22 cellular contexts compared by ENCODE assay signal in the genomic region with DNA sequence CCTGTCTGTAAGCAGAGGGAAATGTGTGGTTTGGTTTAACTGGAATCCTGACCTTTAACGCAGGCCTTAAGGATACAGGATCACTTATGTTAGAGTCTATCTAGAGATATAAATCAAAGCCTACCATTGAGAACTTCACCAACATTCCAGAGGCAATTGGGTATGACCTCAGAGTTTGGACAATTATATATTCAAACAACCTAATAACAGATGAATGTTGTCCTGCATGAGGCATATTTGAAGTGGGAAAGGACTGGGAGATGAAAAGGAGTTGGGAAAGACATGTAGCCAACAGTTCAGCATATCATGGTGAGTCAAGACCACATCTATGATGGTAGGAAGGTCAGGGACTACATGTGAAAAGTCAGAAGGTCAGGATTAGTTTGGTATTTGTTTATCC.
DNase-seq lines count a peak whose midpoint lies in the region; ATAC-seq and TF ChIP-seq lines count a peak whose summit lies in the region.
"Had no signal": no experiment of that assay in that cellular context is flagged by ENCODE, and none has a peak within 500 bp of the region (broad histone marks: within the 10 kb centered on the region; RNA-seq: fewer than 3 reads in every experiment).

No MANE protein-coding gene starts in this region.

- DNase-seq in HCEC 1CT = peak; percentile 17
- DNase-seq in SK-MEL-5 (ENCODE audit: low read depth, low spot score) = peak; percentile 100
- no peak for DNase-seq in dorsolateral prefrontal cortex
- DNase-seq in kidney tubule cell (ENCODE audit: low spot score) = peak; percentile 23
- no peak for DNase-seq in type B pancreatic cell (ENCODE audit: extremely low spot score, unreplicated experiment)
- DNase-seq in Caco-2 = no peak
- DNase-seq: activated CD4-positive, alpha-beta T cell treated with anti-CD3 and anti-CD28 coated beads for 36 hours; activated CD8-positive, alpha-beta memory T cell treated with anti-CD3 and anti-CD28 coated beads, Interleukin-2, amount 50 U/mL, for 48 hours; activated CD8-positive, alpha-beta T cell treated with anti-CD3 and anti-CD28 coated beads for 36 hours; activated naive CD4-positive, alpha-beta T cell treated with anti-CD3 and anti-CD28 coated beads, Interleukin-2, amount 50 U/mL, for 16 hours; amniotic stem cell; CD8-positive, alpha-beta memory T cell; effector CD8-positive, alpha-beta T cell; GDM1; MG63; NCI-H526; nephron progenitor cell; SHP77 had no signal

- CTCF ChIA-PET in Caco-2 (lab: Charles Lee) = no interaction called here

- in situ Hi-C loops in SK-MEL-5 (cut with HindIII; ENCODE audit: low pct_unique_long_range_greater_than_20kb, low sequenced_read_pairs) = no loop called here

- H3K9me3 Mint-ChIP-seq in type B pancreatic cell (no peaks in the 10 kb centered on the region), Caco-2 (ENCODE audit: unreplicated experiment) (no peaks in the 10 kb centered on the region)
- H3K9me3 Mint-ChIP-seq: activated CD8-positive, alpha-beta T cell treated with anti-CD3 and anti-CD28 coated beads for 36 hours; nephron progenitor cell; stimulated activated effector memory CD8-positive, alpha-beta T cell treated with anti-CD3 and anti-CD28 coated beads, Interleukin-12 subunit alpha, Interleukin-12 subunit beta, amount 100 ng/mL, for 72 hours had no signal

- H3K4me3 Mint-ChIP-seq in type B pancreatic cell = no peak overlapping the region
- no peak overlapping the region for H3K4me3 Mint-ChIP-seq in Caco-2 (ENCODE audit: unreplicated experiment)
- H3K4me3 Mint-ChIP-seq: activated CD4-positive, alpha-beta T cell treated with anti-CD3 and anti-CD28 coated beads for 36 hours; activated CD8-positive, alpha-beta T cell treated with anti-CD3 and anti-CD28 coated beads for 36 hours; CD8-positive, alpha-beta memory T cell; nephron progenitor cell; stimulated activated effector memory CD8-positive, alpha-beta T cell treated with anti-CD3 and anti-CD28 coated beads, Interleukin-12 subunit alpha, Interleukin-12 subunit beta, amount 100 ng/mL, for 72 hours had no signal

- H3K27me3 ChIP-seq in dorsolateral prefrontal cortex = no peaks in the 10 kb centered on the region
- H3K27me3 ChIP-seq in Caco-2 (replicated peaks; ENCODE audit: control insufficient read depth, insufficient read depth, low read length) = no peaks in the 10 kb centered on the region
- H3K27me3 ChIP-seq: MG63 had no signal

- H3K4me1 ChIP-seq in Caco-2 = no peaks in the 10 kb centered on the region

- no peaks in the 10 kb centered on the region for H3K36me3 ChIP-seq in Caco-2 (ENCODE audit: control insufficient read depth, insufficient read depth, low read length)
- H3K36me3 ChIP-seq: MG63 had no signal

- H3K36me3 Mint-ChIP-seq in type B pancreatic cell (peaks cover 25% of the 10 kb centered on the region), Caco-2 (ENCODE audit: insufficient read depth, unreplicated experiment) (no peaks in the 10 kb centered on the region)
- H3K36me3 Mint-ChIP-seq: CD8-positive, alpha-beta memory T cell; stimulated activated effector memory CD8-positive, alpha-beta T cell treated with anti-CD3 and anti-CD28 coated beads, Interleukin-12 subunit alpha, Interleukin-12 subunit beta, amount 100 ng/mL, for 72 hours had no signal

- intact Hi-C loops in dorsolateral prefrontal cortex (cut with DNase I) = loop anchor here in 1 of 2 donors (2.0 to 10.0 kb wide), 2 partner anchors 73 to 483 kb away; no protein-coding TSS in a partner anchor
- intact Hi-C loops in Caco-2 (cut with micrococcal nuclease; ENCODE audit: unreplicated experiment) = no loop called here

- no TSS peak for BruUV-seq in Caco-2 (replicated peaks; lab: Mats Ljungman, UMichigan)

- H3K27ac ChIP-seq in dorsolateral prefrontal cortex = peak overlapping the region in 34 of 59 donors; percentile 3 to 84 (median 66)

- POLR2A ChIA-PET in Caco-2 (lab: Charles Lee) = no interaction called here

- H3K27me3 Mint-ChIP-seq in type B pancreatic cell (no peaks in the 10 kb centered on the region), Caco-2 (ENCODE audit: insufficient read depth, unreplicated experiment) (no peaks in the 10 kb centered on the region)
- H3K27me3 Mint-ChIP-seq: activated CD4-positive, alpha-beta T cell treated with anti-CD3 and anti-CD28 coated beads for 36 hours; activated CD8-positive, alpha-beta T cell treated with anti-CD3 and anti-CD28 coated beads for 36 hours had no signal

- no peak for ATAC-seq in HG03175 (IDR thresholded peaks at IDR 0.05; ENCODE audit: unreplicated experiment)
- ATAC-seq in HG02623 (IDR thresholded peaks at IDR 0.05; ENCODE audit: unreplicated experiment) = no peak
- ATAC-seq: activated CD8-positive, alpha-beta T cell treated with anti-CD3 and anti-CD28 coated beads for 36 hours; K562 had no signal

- no peak overlapping the region for H3K27ac Mint-ChIP-seq in type B pancreatic cell
- H3K27ac Mint-ChIP-seq in Caco-2 (ENCODE audit: unreplicated experiment) = no peak overlapping the region
- H3K27ac Mint-ChIP-seq: activated CD8-positive, alpha-beta T cell treated with anti-CD3 and anti-CD28 coated beads for 36 hours; CD8-positive, alpha-beta memory T cell; stimulated activated effector memory CD8-positive, alpha-beta T cell treated with anti-CD3 and anti-CD28 coated beads, Interleukin-12 subunit alpha, Interleukin-12 subunit beta, amount 100 ng/mL, for 72 hours had no signal

- H3K4me3 ChIP-seq in dorsolateral prefrontal cortex (no peak overlapping the region), Caco-2 (ENCODE audit: low read depth, low read length) (no peak overlapping the region)
- H3K4me3 ChIP-seq: K562, MG63 had no signal

- peaks cover 14% of the 10 kb centered on the region for H3K4me1 Mint-ChIP-seq in type B pancreatic cell (ENCODE audit: unreplicated experiment)
- no peaks in the 10 kb centered on the region for H3K4me1 Mint-ChIP-seq in Caco-2 (ENCODE audit: low read depth, unreplicated experiment)
- H3K4me1 Mint-ChIP-seq: CD8-positive, alpha-beta memory T cell; stimulated activated effector memory CD8-positive, alpha-beta T cell treated with anti-CD3 and anti-CD28 coated beads, Interleukin-12 subunit alpha, Interleukin-12 subunit beta, amount 100 ng/mL, for 72 hours had no signal

- no peaks in the 10 kb centered on the region for H3K9me3 ChIP-seq in Caco-2
- H3K9me3 ChIP-seq: MG63 had no signal

- TF ChIP-seq CTCF in dorsolateral prefrontal cortex (IDR thresholded peaks at IDR 0.05 in 54 of 56, conservative IDR thresholded peaks at IDR 0.05 in 2 of 56; ENCODE audit: low read depth in 1 of 56, partially characterized antibody in 56 of 56) = no peak
- TF ChIP-seq CTCF in type B pancreatic cell (conservative IDR thresholded peaks at IDR 0.05) = no peak
- TF ChIP-seq CTCF in Caco-2 (IDR thresholded peaks at IDR 0.05; ENCODE audit: insufficient read depth in 1 of 2, low read depth in 1 of 2, low read length in 1 of 2, severe bottlenecking in 1 of 2, unreplicated experiment in 1 of 2) = no peak

Comparison
In these comparisons a context has a peak if more than half of its experiments do, and no peak if none do; other contexts are left out.
1. DNase-seq: peak in HCEC 1CT (single experiment), SK-MEL-5 (single experiment) and kidney tubule cell (single experiment); none in dorsolateral prefrontal cortex (0 of 10), type B pancreatic cell (single experiment) and Caco-2 (0 of 2).